Comparison of ENCODE assay signal across 8 cellular contexts in genomic region chr20:815914-816606, GRCh38. TPM values are rescaled to one million over a fixed set of nuclear protein-coding genes. Genes with fewer than 3 reads are reported as not detected.
DNase-seq lines count a peak whose midpoint lies in the region; ATAC-seq, FAIRE-seq and TF ChIP-seq lines count a peak whose summit lies in the region.

No MANE protein-coding gene starts in this region.

- DNase-seq in AG10803 (ENCODE audit: low read depth) (peak; percentile 45), H54 (ENCODE audit: insufficient read length, low spot score) (peak; percentile 64), NCI-H524 (lab: John Stamatoyannopoulos, UW) (peak; percentile 76 to 80), dermis microvascular lymphatic vessel endothelial cell (ENCODE audit: low read depth in 2 of 2) (peak; percentile 24 to 56), lung (ENCODE audit: low spot score) (peak; percentile 58)
- peak; percentile 64 for DNase-seq in activated CD4-positive, alpha-beta T cell treated with anti-CD3 and anti-CD28 coated beads, Interleukin-2, amount 50 U/mL, for 1 hour
- peak; percentile 35 to 36 for DNase-seq in stimulated activated CD8-positive, alpha-beta memory T cell treated with anti-CD3 and anti-CD28 coated beads, Interleukin-2, amount 100 ng/mL, for 48 hours (ENCODE audit: low read depth in 2 of 2)

- H3K4me1 ChIP-seq in lung (ENCODE audit: control insufficient read depth in 2 of 2, insufficient read depth in 2 of 2, low read length in 2 of 2), result no peaks in the 10 kb centered on the region

- 29 to 34% methylated on average over 13 of the region's 13 CpGs for WGBS in lung, 2 donors

- no peaks in the 10 kb centered on the region for H3K27me3 ChIP-seq in lung (ENCODE audit: control insufficient read depth, insufficient read depth)

- H3K36me3 ChIP-seq in lung (ENCODE audit: control insufficient read depth in 2 of 2, insufficient read depth in 2 of 2, low read length in 2 of 2), result no peaks in the 10 kb centered on the region

- TF ChIP-seq POLR2A in H54 (IDR thresholded peaks at IDR 0.05; ENCODE audit: low read depth, low read length), result no peak

- FAIRE-seq in H54 (lab: Jason Lieb, UNC), result peak; percentile 30

- ATAC-seq in lung (ENCODE audit: insufficient read depth, low FRiP score), result peak; percentile 27
- no peak for ATAC-seq in HG03045 (IDR thresholded peaks at IDR 0.05; ENCODE audit: unreplicated experiment)

- H3K4me3 ChIP-seq in AG10803 (ENCODE audit: low read length) (no peak overlapping the region), lung (no peak overlapping the region)

- no peak overlapping the region for H3K27ac ChIP-seq in lung (ENCODE audit: low read depth in 1 of 2, low read length in 1 of 2)

- H3K9me3 ChIP-seq in lung (ENCODE audit: control insufficient read depth in 2 of 2, insufficient read depth in 1 of 2, low read length in 1 of 2), result no peaks in the 10 kb centered on the region

- TF ChIP-seq CTCF in AG10803 (conservative IDR thresholded peaks at IDR 0.05; ENCODE audit: low read length) (peak; percentile 99), lung (IDR thresholded peaks at IDR 0.05; ENCODE audit: control extremely low read depth, extremely low read depth) (peak; percentile 97)

RNA-seq across cellular contexts. Expression of gene FAM110A, which starts 17.5 kb away (rescaled TPM):
- total RNA-seq in dermis microvascular lymphatic vessel endothelial cell (1.3 and 2.0 TPM in 2 replicates), lung (10 to 100 TPM in 1 of 2 donors, 1 to 10 TPM in 1; 8.6 to 17.9 TPM)
- polyA plus RNA-seq in lung, result 10 to 100 TPM; 11.9 to 13.4 TPM

RNA-seq across cellular contexts. Expression of gene SLC52A3, which starts 47.8 kb away (rescaled TPM):
- total RNA-seq in dermis microvascular lymphatic vessel endothelial cell (under 0.01 TPM in 1 of 2 replicates, not detected in the other), lung (1 to 10 TPM; 2.2 to 2.7 TPM)
- polyA plus RNA-seq in lung, result 1 to 10 TPM; 1.4 to 1.5 TPM
